In the genomic region with DNA sequence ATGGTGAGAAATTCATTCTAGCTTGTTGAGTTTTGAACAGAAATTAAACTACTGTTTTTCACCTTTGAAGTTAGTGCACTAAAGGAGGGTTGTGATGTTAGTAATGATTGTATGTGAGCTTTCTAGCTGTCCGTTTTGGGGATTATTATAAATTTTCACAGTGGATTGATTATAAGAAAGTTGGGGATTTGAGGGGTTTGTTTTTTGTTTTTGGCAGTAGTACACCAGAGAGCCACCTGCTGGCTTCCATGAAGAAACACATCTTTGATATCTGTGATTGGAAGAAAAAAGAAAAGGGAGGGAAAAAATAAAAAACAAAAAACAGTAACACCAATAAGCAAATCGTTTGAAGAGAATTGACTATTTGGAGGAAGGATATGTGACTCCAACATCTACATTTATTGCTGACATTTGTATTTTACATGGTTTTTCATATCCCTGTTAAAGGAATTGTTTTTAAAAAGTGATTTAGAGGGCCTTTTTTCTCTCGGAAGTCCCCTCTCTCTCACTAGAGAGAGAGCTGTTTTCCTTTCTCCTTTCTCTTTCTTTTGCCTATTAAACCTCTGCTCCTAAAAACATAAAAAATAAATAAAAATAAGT, we compare ENCODE assay signal across 8 cellular contexts.
A peak's percentile ranks its signal among the peaks of the same experiment; 100 is the strongest.
DNase-seq lines count a peak whose midpoint lies in the region; ATAC-seq and TF ChIP-seq lines count a peak whose summit lies in the region.

No MANE protein-coding gene starts in this region.

- no peaks in the 10 kb centered on the region for H3K27me3 ChIP-seq in right lobe of liver
- no peaks in the 10 kb centered on the region for H3K27me3 ChIP-seq in CD8-positive, alpha-beta memory T cell (ENCODE audit: insufficient read depth, low read length, poor library complexity, severe bottlenecking)

- H3K4me1 Mint-ChIP-seq in CD8-positive, alpha-beta memory T cell: no peaks in the 10 kb centered on the region
- no peaks in the 10 kb centered on the region for H3K4me1 Mint-ChIP-seq in activated T-cell treated with anti-CD3 and anti-CD28 coated beads, Interleukin-2, amount 50 U/mL, for 72 hours (ENCODE audit: low read depth)

- no peak overlapping the region for H3K27ac ChIP-seq in right lobe of liver
- no peak overlapping the region for H3K27ac ChIP-seq in CD8-positive, alpha-beta memory T cell (ENCODE audit: low read depth, low read length)

- H3K27me3 Mint-ChIP-seq in CD8-positive, alpha-beta memory T cell: no peaks in the 10 kb centered on the region
- H3K27me3 Mint-ChIP-seq in activated T-cell treated with anti-CD3 and anti-CD28 coated beads, Interleukin-2, amount 50 U/mL, for 72 hours (ENCODE audit: low read depth): no peaks in the 10 kb centered on the region

- ATAC-seq in right lobe of liver: no peak
- no peak for ATAC-seq in activated T-cell treated with anti-CD3 and anti-CD28 coated beads, Interleukin-2, amount 50 U/mL, for 72 hours (replicated peaks in 1 of 2)

- intact Hi-C loops in right lobe of liver (cut with DNase I): no loop called here

- WGBS in right lobe of liver (ENCODE audit: insufficient coverage, low coverage, low lambda C conversion rate, missing lambda C conversion rate): 17% methylated on average over 3 of the region's 3 CpGs

- no peak overlapping the region for H3K4me3 ChIP-seq in right lobe of liver
- no peak overlapping the region for H3K4me3 ChIP-seq in CD8-positive, alpha-beta memory T cell (ENCODE audit: low read length)

- H3K9me3 ChIP-seq in right lobe of liver: no peaks in the 10 kb centered on the region
- no peaks in the 10 kb centered on the region for H3K9me3 ChIP-seq in CD8-positive, alpha-beta memory T cell (ENCODE audit: low read length)

- POLR2A ChIA-PET in CD8-positive, alpha-beta memory T cell (lab: Charles Lee): no interaction called here

- peaks cover 25 to 47% (median 33%) of the 10 kb centered on the region in 5 donors for H3K9me3 Mint-ChIP-seq in CD8-positive, alpha-beta memory T cell
- peaks cover 4 to 5% of the 10 kb centered on the region in 2 donors for H3K9me3 Mint-ChIP-seq in activated T-cell treated with anti-CD3 and anti-CD28 coated beads, Interleukin-2, amount 50 U/mL, for 72 hours

- TF ChIP-seq POLR2A in right lobe of liver (IDR thresholded peaks at IDR 0.05): no peak

- CTCF ChIA-PET in CD8-positive, alpha-beta memory T cell (lab: Charles Lee): no interaction called here

- no peaks in the 10 kb centered on the region for H3K4me1 ChIP-seq in right lobe of liver
- H3K4me1 ChIP-seq in CD8-positive, alpha-beta memory T cell (ENCODE audit: insufficient read depth, low read length): no peaks in the 10 kb centered on the region

- no peaks in the 10 kb centered on the region for H3K36me3 ChIP-seq in right lobe of liver
- H3K36me3 ChIP-seq in CD8-positive, alpha-beta memory T cell (ENCODE audit: insufficient read depth, low read length): no peaks in the 10 kb centered on the region

- H3K27ac Mint-ChIP-seq in CD8-positive, alpha-beta memory T cell: no peak overlapping the region
- H3K27ac Mint-ChIP-seq in activated T-cell treated with anti-CD3 and anti-CD28 coated beads, Interleukin-2, amount 50 U/mL, for 72 hours: no peak overlapping the region

- TF ChIP-seq CTCF in right lobe of liver (IDR thresholded peaks at IDR 0.05): peak; percentile 20 to 45 (median 36)

- peak; percentile 34 for DNase-seq in Ammon's horn (ENCODE audit: low spot score)
- DNase-seq in HCEC 1CT: peak; percentile 14
- DNase-seq in astrocyte of the hippocampus (ENCODE audit: low read depth, low spot score): peak; percentile 49
- no peak for DNase-seq in right lobe of liver
- no peak for DNase-seq in CD8-positive, alpha-beta memory T cell
- no peak for DNase-seq in activated T-cell treated with anti-CD3 and anti-CD28 coated beads, Interleukin-2, amount 50 U/mL, for 72 hours
- DNase-seq in 8988T: no peak
- no peak for DNase-seq in NCI-H187 treated with DMSO at 0.1 percent for 48 hours (lab: John Stamatoyannopoulos, UW)

- no peak overlapping the region for H3K4me3 Mint-ChIP-seq in CD8-positive, alpha-beta memory T cell
- no peak overlapping the region for H3K4me3 Mint-ChIP-seq in activated T-cell treated with anti-CD3 and anti-CD28 coated beads, Interleukin-2, amount 50 U/mL, for 72 hours

- H3K36me3 Mint-ChIP-seq in CD8-positive, alpha-beta memory T cell: no peaks in the 10 kb centered on the region
- peaks cover 2% of the 10 kb centered on the region in 2 donors for H3K36me3 Mint-ChIP-seq in activated T-cell treated with anti-CD3 and anti-CD28 coated beads, Interleukin-2, amount 50 U/mL, for 72 hours (ENCODE audit: insufficient read depth in 2 of 2)

Comparison
In these comparisons a context has a peak if more than half of its experiments do, and no peak if none do; other contexts are left out.
1. DNase-seq: peak in Ammon's horn (single experiment), HCEC 1CT (single experiment) and astrocyte of the hippocampus (single experiment); none in right lobe of liver (0 of 3), CD8-positive, alpha-beta memory T cell (0 of 5), activated T-cell treated with anti-CD3 and anti-CD28 coated beads, Interleukin-2, amount 50 U/mL, for 72 hours (0 of 2), 8988T (single experiment) and NCI-H187 treated with DMSO at 0.1 percent for 48 hours (single experiment).